ENCODE assay signal across 8 cellular contexts in genomic region chr7:77697535-77697831, GRCh38. TPM values are rescaled to one million over a fixed set of nuclear protein-coding genes. Genes with fewer than 3 reads are reported as not detected.
DNase-seq lines count a peak whose midpoint lies in the region; ATAC-seq and TF ChIP-seq lines count a peak whose summit lies in the region.

No MANE protein-coding gene starts in this region.

- H3K36me3 ChIP-seq in stomach, result no peaks in the 10 kb centered on the region

- no peak for TF ChIP-seq EP300 in stomach (IDR thresholded peaks at IDR 0.05)

- H3K9me3 ChIP-seq in iPS-18c (ENCODE audit: control insufficient read depth, insufficient read depth, low read length) (no peaks in the 10 kb centered on the region), stomach (no peaks in the 10 kb centered on the region)

- TF ChIP-seq POLR2A in stomach (IDR thresholded peaks at IDR 0.05), result no peak

- H3K27ac ChIP-seq in angular gyrus (ENCODE audit: low read depth, low read length) (peak overlapping the region; percentile 94), stomach (peak overlapping the region; percentile 94 to 99 (median 97))

- no peak for TF ChIP-seq CTCF in stomach (IDR thresholded peaks at IDR 0.05)

- DNase-seq in CD1c-positive myeloid dendritic cell (ENCODE audit: extremely low spot score) (peak; percentile 71), KG1 (lab: John Stamatoyannopoulos, UW) (peak; percentile 53), stomach (no peak), UCSD-AML1 (lab: John Stamatoyannopoulos, UW; ENCODE audit: unreplicated experiment) (no peak)

- H3K4me3 ChIP-seq in iPS-18c (ENCODE audit: insufficient read depth, low read depth, low read length) (peak overlapping the region; percentile 97), stomach (peak overlapping the region; percentile 86 to 100 (median 91))

- 0 to 1% (median 0%) methylated on average over 10 of the region's 10 CpGs for WGBS in stomach, 5 donors

- ATAC-seq in GM18870 (IDR thresholded peaks at IDR 0.05; ENCODE audit: unreplicated experiment) (no peak), GM18868 (IDR thresholded peaks at IDR 0.05; ENCODE audit: unreplicated experiment) (no peak)

- intact Hi-C loops in stomach (cut with DNase I; ENCODE audit: low total_unique reads), result no loop called here

- H3K4me1 ChIP-seq in stomach, result peaks cover 40 to 74% (median 64%) of the 10 kb centered on the region in 4 donors

- no peaks in the 10 kb centered on the region for H3K27me3 ChIP-seq in stomach

RNA-seq across cellular contexts. Expression of gene RSBN1L, which starts 1.2 kb away (rescaled TPM):
- total RNA-seq in stomach, result 10 to 100 TPM; 11.0 to 68.3 (median 11.6) TPM
- 10 to 100 TPM in 1 of 3 donors, 1 to 10 TPM in 2; 4.2 to 15.4 (median 6.3) TPM for polyA plus RNA-seq in stomach

Comparison
In these comparisons a context has a peak if more than half of its experiments do, and no peak if none do; other contexts are left out.
1. DNase-seq: peak in CD1c-positive myeloid dendritic cell (single experiment) and KG1 (single experiment); none in stomach (single experiment) and UCSD-AML1 (single experiment).